ENCODE assay signal across 8 cellular contexts in genomic region chr19:4730740-4731171, GRCh38. TPM values are rescaled to one million over a fixed set of nuclear protein-coding genes. Genes with fewer than 3 reads are reported as not detected.
DNase-seq lines count a peak whose midpoint lies in the region; ATAC-seq and TF ChIP-seq lines count a peak whose summit lies in the region.

No MANE protein-coding gene starts in this region.

- CTCF ChIA-PET in AG04449 (lab: Yijun Ruan, JAX): interaction anchor here (1.2 to 12.1 kb wide), 6 partner anchors 13 to 78 kb away, joined by 3 to 315 read pairs (median 24); partner anchors contain the start of gene FEM1A
- CTCF ChIA-PET in activated CD4-positive, alpha-beta T cell treated with anti-CD3 and anti-CD28 coated beads, Interleukin-2, amount 10 ng/mL, durations not matched to agents 7 days and 5 days (lab: Charles Lee): interaction anchor here (1.0 to 12.3 kb wide), 2 partner anchors 10 to 60 kb away, joined by 3 to 105 read pairs; partner anchors contain the start of gene FEM1A

- POLR2A ChIA-PET in AG04449 (lab: Yijun Ruan, JAX): no interaction called here
- POLR2A ChIA-PET in activated CD4-positive, alpha-beta T cell treated with anti-CD3 and anti-CD28 coated beads, Interleukin-2, amount 10 ng/mL, durations not matched to agents 7 days and 5 days (lab: Charles Lee): no interaction called here

- H3K27me3 Mint-ChIP-seq in activated CD4-positive, alpha-beta T cell treated with anti-CD3 and anti-CD28 coated beads, Interleukin-2, amount 10 ng/mL, durations not matched to agents 7 days and 5 days: no peaks in the 10 kb centered on the region

- no peak overlapping the region for H3K27ac ChIP-seq in effector memory CD4-positive, alpha-beta T cell (ENCODE audit: insufficient read depth, low read length, poor library complexity, severe bottlenecking)
- H3K27ac ChIP-seq in psoas muscle: no peak overlapping the region

- ATAC-seq in psoas muscle: peak; percentile 35 to 59 (median 54)
- no peak for ATAC-seq in HG02571 (IDR thresholded peaks at IDR 0.05; ENCODE audit: unreplicated experiment)
- ATAC-seq in HG02981 (IDR thresholded peaks at IDR 0.05; ENCODE audit: unreplicated experiment): no peak

- intact Hi-C loops in psoas muscle (cut with DNase I): loop anchor here (5.0 to 10.0 kb wide), 4 partner anchors 57 to 184 kb away; no protein-coding TSS in a partner anchor

- H3K4me1 Mint-ChIP-seq in activated CD4-positive, alpha-beta T cell treated with anti-CD3 and anti-CD28 coated beads, Interleukin-2, amount 10 ng/mL, durations not matched to agents 7 days and 5 days: peaks cover 12% of the 10 kb centered on the region

- H3K27me3 ChIP-seq in effector memory CD4-positive, alpha-beta T cell (replicated peaks; ENCODE audit: control insufficient read depth, insufficient read depth, low read length, poor library complexity, severe bottlenecking): no peaks in the 10 kb centered on the region
- no peaks in the 10 kb centered on the region for H3K27me3 ChIP-seq in psoas muscle (ENCODE audit: insufficient read depth in 3 of 3, low read length in 2 of 3)

- H3K4me3 Mint-ChIP-seq in activated CD4-positive, alpha-beta T cell treated with anti-CD3 and anti-CD28 coated beads, Interleukin-2, amount 10 ng/mL, durations not matched to agents 7 days and 5 days: no peak overlapping the region

- 95 to 100% (median 100%) methylated on average over 1 of the region's 1 CpG for WGBS in psoas muscle, 3 donors

- no peaks in the 10 kb centered on the region for H3K9me3 Mint-ChIP-seq in activated CD4-positive, alpha-beta T cell treated with anti-CD3 and anti-CD28 coated beads, Interleukin-2, amount 10 ng/mL, durations not matched to agents 7 days and 5 days

- H3K36me3 ChIP-seq in effector memory CD4-positive, alpha-beta T cell (ENCODE audit: control insufficient read depth, insufficient read depth, low read length): no peaks in the 10 kb centered on the region
- H3K36me3 ChIP-seq in psoas muscle (ENCODE audit: insufficient read depth in 1 of 2, low read depth in 1 of 2): no peaks in the 10 kb centered on the region

- H3K4me1 ChIP-seq in effector memory CD4-positive, alpha-beta T cell (ENCODE audit: control insufficient read depth, insufficient read depth, low read length, poor library complexity, severe bottlenecking): no peaks in the 10 kb centered on the region
- peaks cover 5% of the 10 kb centered on the region for H3K4me1 ChIP-seq in psoas muscle

- H3K27ac Mint-ChIP-seq in activated CD4-positive, alpha-beta T cell treated with anti-CD3 and anti-CD28 coated beads, Interleukin-2, amount 10 ng/mL, durations not matched to agents 7 days and 5 days: no peak overlapping the region

- no peaks in the 10 kb centered on the region for H3K9me3 ChIP-seq in effector memory CD4-positive, alpha-beta T cell (ENCODE audit: control insufficient read depth, low read length)
- no peaks in the 10 kb centered on the region for H3K9me3 ChIP-seq in psoas muscle

- no peaks in the 10 kb centered on the region for H3K36me3 Mint-ChIP-seq in activated CD4-positive, alpha-beta T cell treated with anti-CD3 and anti-CD28 coated beads, Interleukin-2, amount 10 ng/mL, durations not matched to agents 7 days and 5 days (ENCODE audit: low read depth)

- peak; percentile 47 for TF ChIP-seq CTCF in AG04449 (IDR thresholded peaks at IDR 0.05; ENCODE audit: insufficient read depth, low read length, missing control alignments)
- peak; percentile 61 for TF ChIP-seq CTCF in HFF-Myc (IDR thresholded peaks at IDR 0.05; ENCODE audit: low read depth, low read length, missing control alignments)
- peak; percentile 37 for TF ChIP-seq CTCF in psoas muscle (IDR thresholded peaks at IDR 0.05)

- H3K4me3 ChIP-seq in AG04449 (ENCODE audit: low read depth, low read length) (no peak overlapping the region), HFF-Myc (replicated peaks; ENCODE audit: low read depth, low read length) (no peak overlapping the region), psoas muscle (no peak overlapping the region)
- H3K4me3 ChIP-seq in effector memory CD4-positive, alpha-beta T cell (ENCODE audit: insufficient read depth, low read depth, low read length, poor library complexity, severe bottlenecking): no peak overlapping the region

- DNase-seq in AG04449 (ENCODE audit: low read depth, low spot score) (no peak), HFF-Myc (ENCODE audit: extremely low read depth, low read depth) (no peak), psoas muscle (no peak), pons (ENCODE audit: low spot score) (no peak)
- DNase-seq in activated CD4-positive, alpha-beta T cell treated with anti-CD3 and anti-CD28 coated beads, Interleukin-2, amount 10 ng/mL, durations not matched to agents 7 days and 5 days: peak; percentile 69
- DNase-seq in effector memory CD4-positive, alpha-beta T cell: peak; percentile 24 to 50 (median 40)

RNA-seq across cellular contexts. Expression of gene DPP9, which starts 7.1 kb away (rescaled TPM):
- total RNA-seq in activated CD4-positive, alpha-beta T cell treated with anti-CD3 and anti-CD28 coated beads, Interleukin-2, amount 10 ng/mL, durations not matched to agents 7 days and 5 days: 10 to 100 TPM; 70.5 to 79.3 TPM
- total RNA-seq in psoas muscle: 10 to 100 TPM; 55.9 to 97.4 (median 78.6) TPM
- 100 to 1,000 TPM in 2 of 3 donors, 10 to 100 TPM in 1; 64.6 to 138 (median 108) TPM for polyA plus RNA-seq in psoas muscle

Comparison
In these comparisons a context has a peak if more than half of its experiments do, and no peak if none do; other contexts are left out.
1. DNase-seq: peak in activated CD4-positive, alpha-beta T cell treated with anti-CD3 and anti-CD28 coated beads, Interleukin-2, amount 10 ng/mL, durations not matched to agents 7 days and 5 days (single experiment) and effector memory CD4-positive, alpha-beta T cell (3 of 3); none in AG04449 (single experiment), HFF-Myc (single experiment), psoas muscle (0 of 2) and pons (single experiment).
2. ATAC-seq: peak in psoas muscle (4 of 4); none in HG02571 (single experiment) and HG02981 (single experiment).
3. Peak in every context shown above with its lines, with median percentiles within 50 percentile points of each other: CTCF ChIP-seq.